1 cellular context compared by ENCODE assay signal in genomic region chr10:102382871-102383270, GRCh38.
TF ChIP-seq lines count a peak whose summit lies in the region.

No MANE protein-coding gene starts in this region.

TF ChIP-seq in IMR-90, 13 proteins besides CTCF, POLR2A, EP300 and RAD21 (continued from another document):
- TF ChIP-seq CHD1 (IDR thresholded peaks at IDR 0.05; ENCODE audit: low read depth, low read length) (no peak), MXI1 (IDR thresholded peaks at IDR 0.05; ENCODE audit: borderline replicate concordance, low read depth, low read length) (no peak), BHLHE40 (IDR thresholded peaks at IDR 0.05; ENCODE audit: low read depth, low read length) (no peak), USF2 (IDR thresholded peaks at IDR 0.05; ENCODE audit: low read depth, low read length) (no peak), NFE2L2 (IDR thresholded peaks at IDR 0.05; ENCODE audit: low read depth, low read length) (no peak)
TF ChIP-seq in IMR-90: peak in this region for 0.
